ENCODE assay signal across 24 cellular contexts in genomic region chr17:58399974-58400373, GRCh38. TPM values are rescaled to one million over a fixed set of nuclear protein-coding genes. Genes with fewer than 3 reads are reported as not detected.
DNase-seq lines count a peak whose midpoint lies in the region; ATAC-seq and TF ChIP-seq lines count a peak whose summit lies in the region.
"Had no signal": no experiment of that assay in that cellular context is flagged by ENCODE, and none has a peak within 500 bp of the region (broad histone marks: within the 10 kb centered on the region; RNA-seq: fewer than 3 reads in every experiment).

No MANE protein-coding gene starts in this region.

- H3K27me3 ChIP-seq in foreskin keratinocyte, result no peaks in the 10 kb centered on the region

- H3K27ac Mint-ChIP-seq in activated naive CD8-positive, alpha-beta T cell treated with anti-CD3 and anti-CD28 coated beads, Interleukin-2, amount 50 U/mL, for 24 hours, result no peak overlapping the region
- no peak overlapping the region for H3K27ac Mint-ChIP-seq in activated naive CD8-positive, alpha-beta T cell treated with anti-CD3 and anti-CD28 coated beads for 36 hours

- DNase-seq in activated naive CD8-positive, alpha-beta T cell treated with anti-CD3 and anti-CD28 coated beads, Interleukin-2, amount 50 U/mL, for 24 hours, result no peak
- no peak for DNase-seq in activated naive CD8-positive, alpha-beta T cell treated with anti-CD3 and anti-CD28 coated beads for 36 hours
- DNase-seq in SW480 (ENCODE audit: low spot score) (peak; percentile 79), foreskin keratinocyte (peak in 1 of 2 donors; percentile 69), HEK293T (ENCODE audit: extremely low spot score) (no peak)
- DNase-seq in stimulated activated naive CD8-positive, alpha-beta T cell treated with anti-CD3 and anti-CD28 coated beads, Interleukin-15, Interleukin-2, amounts not matched to agents 100 U/mL and 50 U/mL, for 24 hours, result no peak
- DNase-seq: AML-193; C1 segment of cervical spinal cord; CD8-positive, alpha-beta memory T cell; GDM1; KBM-7; NCI-H1092 treated with DMSO at 0.1 percent for 48 hours; NCI-H1436 treated with DMSO at 0.1 percent for 48 hours; NCI-H2029; NCI-H226; NCI-H510A treated with DMSO at 0.1 percent for 48 hours; NCI-H748 treated with DMSO at 0.1 percent for 48 hours; NK-92 treated with Interleukin-12 subunit alpha and Interleukin-12 subunit beta, amount 100 ng/mL, for 24 hours had no signal

- peak; percentile 75 for ATAC-seq in activated naive CD8-positive, alpha-beta T cell treated with anti-CD3 and anti-CD28 coated beads, Interleukin-2, amount 50 U/mL, for 24 hours
- peak; percentile 88 for ATAC-seq in foreskin keratinocyte
- peak; percentile 75 for ATAC-seq in stimulated activated naive CD8-positive, alpha-beta T cell treated with anti-CD3 and anti-CD28 coated beads, Interleukin-15, Interleukin-2, amounts not matched to agents 100 U/mL and 50 U/mL, for 24 hours
- no peak for ATAC-seq in GM19463 (IDR thresholded peaks at IDR 0.05; ENCODE audit: unreplicated experiment)
- no peak for ATAC-seq in HG03139 (IDR thresholded peaks at IDR 0.05; ENCODE audit: unreplicated experiment)
- ATAC-seq: Panc1 had no signal

- no peaks in the 10 kb centered on the region for H3K36me3 Mint-ChIP-seq in activated naive CD8-positive, alpha-beta T cell treated with anti-CD3 and anti-CD28 coated beads, Interleukin-2, amount 50 U/mL, for 24 hours (ENCODE audit: low read depth)
- H3K36me3 Mint-ChIP-seq in activated naive CD8-positive, alpha-beta T cell treated with anti-CD3 and anti-CD28 coated beads for 36 hours, result peaks cover 2% of the 10 kb centered on the region

- H3K27ac ChIP-seq in foreskin keratinocyte, result no peak overlapping the region
- H3K27ac ChIP-seq: SJSA1 had no signal

- POLR2A ChIA-PET in HEK293T (lab: Yijun Ruan, JAX), result interaction anchor here (1.0 to 1.9 kb wide), 4 partner anchors 15 to 48 kb away, joined by 5 to 6 read pairs (median 5); partner anchors contain the start of genes RNF43 and SUPT4H1

- peaks cover 53% of the 10 kb centered on the region for H3K4me1 ChIP-seq in foreskin keratinocyte

- no peaks in the 10 kb centered on the region for H3K9me3 Mint-ChIP-seq in activated naive CD8-positive, alpha-beta T cell treated with anti-CD3 and anti-CD28 coated beads, Interleukin-2, amount 50 U/mL, for 24 hours
- no peaks in the 10 kb centered on the region for H3K9me3 Mint-ChIP-seq in activated naive CD8-positive, alpha-beta T cell treated with anti-CD3 and anti-CD28 coated beads for 36 hours
- H3K9me3 Mint-ChIP-seq: CD8-positive, alpha-beta memory T cell had no signal

- TF ChIP-seq CTCF in foreskin keratinocyte (conservative IDR thresholded peaks at IDR 0.05), result no peak

- H3K4me1 Mint-ChIP-seq in activated naive CD8-positive, alpha-beta T cell treated with anti-CD3 and anti-CD28 coated beads, Interleukin-2, amount 50 U/mL, for 24 hours, result peaks cover 36% of the 10 kb centered on the region
- peaks cover 15% of the 10 kb centered on the region for H3K4me1 Mint-ChIP-seq in activated naive CD8-positive, alpha-beta T cell treated with anti-CD3 and anti-CD28 coated beads for 36 hours

- H3K27me3 Mint-ChIP-seq in activated naive CD8-positive, alpha-beta T cell treated with anti-CD3 and anti-CD28 coated beads, Interleukin-2, amount 50 U/mL, for 24 hours, result no peaks in the 10 kb centered on the region
- H3K27me3 Mint-ChIP-seq in activated naive CD8-positive, alpha-beta T cell treated with anti-CD3 and anti-CD28 coated beads for 36 hours, result no peaks in the 10 kb centered on the region
- H3K27me3 Mint-ChIP-seq: CD8-positive, alpha-beta memory T cell had no signal

- H3K4me3 Mint-ChIP-seq in activated naive CD8-positive, alpha-beta T cell treated with anti-CD3 and anti-CD28 coated beads, Interleukin-2, amount 50 U/mL, for 24 hours, result no peak overlapping the region
- no peak overlapping the region for H3K4me3 Mint-ChIP-seq in activated naive CD8-positive, alpha-beta T cell treated with anti-CD3 and anti-CD28 coated beads for 36 hours
- H3K4me3 Mint-ChIP-seq: CD8-positive, alpha-beta memory T cell had no signal

- CTCF ChIA-PET in HEK293T (lab: Yijun Ruan, JAX), result interaction anchor here (1.0 kb wide), 1 partner anchor 12 kb away, joined by 3 read pairs; no protein-coding TSS in a partner anchor

TF ChIP-seq in HEK293T, 16 proteins besides CTCF, POLR2A, EP300 and RAD21:
- TF ChIP-seq FOXK2 (IDR thresholded peaks at IDR 0.05) (no peak), ARNT (IDR thresholded peaks at IDR 0.05) (no peak), FOXM1 (IDR thresholded peaks at IDR 0.05; ENCODE audit: borderline replicate concordance) (no peak), HDGF (IDR thresholded peaks at IDR 0.05; ENCODE audit: borderline replicate concordance) (no peak), FOXA1 (IDR thresholded peaks at IDR 0.05) (no peak), SUZ12 (IDR thresholded peaks at IDR 0.05) (no peak), ZNF384 (IDR thresholded peaks at IDR 0.05) (no peak)

RNA-seq across cellular contexts. Expression of gene RNF43, which starts 17.4 kb away (rescaled TPM):
- under 1 TPM; 0.41 to 0.48 TPM for total RNA-seq in activated naive CD8-positive, alpha-beta T cell treated with anti-CD3 and anti-CD28 coated beads for 36 hours
- total RNA-seq in foreskin keratinocyte, result 13.5 and 15.0 TPM in 2 replicates
- polyA plus RNA-seq in foreskin keratinocyte, result 8.5 and 9.7 TPM in 2 replicates
- total RNA-seq: A172 had no signal
- polyA plus RNA-seq: AG04450 had no signal

RNA-seq across cellular contexts. Expression of gene SUPT4H1, which starts 48.0 kb away (rescaled TPM):
- 100 to 1,000 TPM; 136 to 139 TPM for total RNA-seq in activated naive CD8-positive, alpha-beta T cell treated with anti-CD3 and anti-CD28 coated beads for 36 hours
- 70.1 and 73.0 TPM in 2 replicates for total RNA-seq in foreskin keratinocyte
- polyA plus RNA-seq in foreskin keratinocyte, result 118 and 127 TPM in 2 replicates

Comparison
In these comparisons a context has a peak if more than half of its experiments do, and no peak if none do; other contexts are left out.
1. ATAC-seq: peak in activated naive CD8-positive, alpha-beta T cell treated with anti-CD3 and anti-CD28 coated beads, Interleukin-2, amount 50 U/mL, for 24 hours (single experiment), foreskin keratinocyte (single experiment) and stimulated activated naive CD8-positive, alpha-beta T cell treated with anti-CD3 and anti-CD28 coated beads, Interleukin-15, Interleukin-2, amounts not matched to agents 100 U/mL and 50 U/mL, for 24 hours (single experiment); none in GM19463 (single experiment) and HG03139 (single experiment).